Comparison of ENCODE assay signal across 11 cellular contexts in the genomic region with DNA sequence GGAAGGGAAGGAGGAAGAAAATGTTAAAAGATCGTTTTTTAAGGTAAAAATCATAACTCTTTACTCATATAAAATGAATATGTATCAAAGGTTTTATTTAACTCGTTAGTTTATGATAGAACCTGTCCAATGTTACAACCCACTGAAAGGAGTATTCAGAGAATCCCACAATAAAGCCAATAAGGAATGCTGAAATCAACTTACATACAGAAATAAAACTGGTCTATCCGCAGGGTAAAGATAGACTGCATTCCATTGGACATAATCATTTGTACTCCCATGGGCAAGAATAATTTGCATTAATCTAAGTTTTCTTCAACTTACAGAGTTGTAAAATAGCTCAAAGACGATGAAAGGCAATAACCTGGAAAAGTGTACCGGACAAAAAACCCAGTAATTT. TPM values are rescaled to one million over a fixed set of nuclear protein-coding genes. Genes with fewer than 3 reads are reported as not detected.
DNase-seq lines count a peak whose midpoint lies in the region; ATAC-seq and TF ChIP-seq lines count a peak whose summit lies in the region.
"Had no signal": no experiment of that assay in that cellular context is flagged by ENCODE, and none has a peak within 500 bp of the region (broad histone marks: within the 10 kb centered on the region; RNA-seq: fewer than 3 reads in every experiment).

No MANE protein-coding gene starts in this region.

- H3K36me3 ChIP-seq in mesenchymal stem cell (ENCODE audit: control insufficient read depth in 1 of 2, insufficient read depth in 2 of 2, low read depth in 1 of 2, low read length in 2 of 2): no peaks in the 10 kb centered on the region

- no peak overlapping the region for H2BK15ac ChIP-seq in mesenchymal stem cell (ENCODE audit: low read depth, poor library complexity, severe bottlenecking)

- H2BK120ac ChIP-seq in mesenchymal stem cell (ENCODE audit: low read depth, low read length): no peak overlapping the region

- H3K4me3 ChIP-seq in mesenchymal stem cell (ENCODE audit: insufficient read depth in 1 of 2, low read depth in 1 of 2, low read length in 2 of 2): no peak overlapping the region

- H3K4ac ChIP-seq in mesenchymal stem cell (ENCODE audit: low read depth in 1 of 2, low read length in 2 of 2): no peak overlapping the region

- ATAC-seq in HG02973 (IDR thresholded peaks at IDR 0.05; ENCODE audit: unreplicated experiment): no peak

- H3K4me2 ChIP-seq in mesenchymal stem cell (ENCODE audit: low read length, poor library complexity, severe bottlenecking): no peak overlapping the region

- DNase-seq in COLO829 (ENCODE audit: low spot score) (peak; percentile 41), astrocyte of the hippocampus (ENCODE audit: low read depth, low spot score) (peak; percentile 77), mesenchymal stem cell (peak; percentile 46), NCI-H82 (lab: John Stamatoyannopoulos, UW) (no peak), NCI-H2081 treated with DMSO at 0.1 percent for 48 hours (lab: John Stamatoyannopoulos, UW) (no peak), midbrain (lab: John Stamatoyannopoulos, UW) (no peak)
- DNase-seq: DMS79, NCI-H446, occipital lobe had no signal

- no peak overlapping the region for H2AK5ac ChIP-seq in mesenchymal stem cell (ENCODE audit: low read length, severe bottlenecking)

- no peak overlapping the region for H4K91ac ChIP-seq in mesenchymal stem cell (ENCODE audit: low read length)

- H3K27ac ChIP-seq in mesenchymal stem cell (ENCODE audit: low read length, poor library complexity, severe bottlenecking): peak overlapping the region; percentile 76

- TF ChIP-seq RAD21 in Ishikawa (IDR thresholded peaks at IDR 0.05; ENCODE audit: low read depth): no peak

- no peak overlapping the region for H2BK12ac ChIP-seq in mesenchymal stem cell (ENCODE audit: low read length in 2 of 2)

- no peak overlapping the region for H3K18ac ChIP-seq in mesenchymal stem cell (ENCODE audit: low read depth in 1 of 2, low read length in 2 of 2)

- H3K9me3 ChIP-seq in mesenchymal stem cell (ENCODE audit: control insufficient read depth, low read length): peaks cover 20% of the 10 kb centered on the region

- H2AFZ ChIP-seq in mesenchymal stem cell (ENCODE audit: low read depth, low read length): no peak overlapping the region

- H3K27me3 ChIP-seq in mesenchymal stem cell (ENCODE audit: control insufficient read depth in 1 of 2, insufficient read depth in 1 of 2, low read length in 2 of 2): peaks cover 0 to 20% of the 10 kb centered on the region in 2 experiments

- no peak overlapping the region for H3K23ac ChIP-seq in mesenchymal stem cell (ENCODE audit: low read length in 2 of 2)

- peak overlapping the region; percentile 71 for H3K9ac ChIP-seq in mesenchymal stem cell (ENCODE audit: low read length)

- H2BK5ac ChIP-seq in mesenchymal stem cell (ENCODE audit: low read depth, low read length, poor library complexity, severe bottlenecking): no peak overlapping the region

- 40% methylated on average over 2 of the region's 5 CpGs for WGBS in mesenchymal stem cell

- H4K8ac ChIP-seq in mesenchymal stem cell (ENCODE audit: low read length): no peak overlapping the region

- H3K14ac ChIP-seq in mesenchymal stem cell (ENCODE audit: low read length in 2 of 2): no peak overlapping the region

- TF ChIP-seq EP300 in Ishikawa (IDR thresholded peaks at IDR 0.05; ENCODE audit: borderline replicate concordance): no peak

- peaks cover 4% of the 10 kb centered on the region for H3K79me1 ChIP-seq in mesenchymal stem cell (replicated peaks; ENCODE audit: low read length, poor library complexity, severe bottlenecking)

- peaks cover 14% of the 10 kb centered on the region for H3K4me1 ChIP-seq in mesenchymal stem cell (ENCODE audit: control insufficient read depth, insufficient read depth, low read depth, low read length)

TF ChIP-seq in Ishikawa, 13 proteins besides CTCF, POLR2A, EP300 and RAD21:
- no peak for TF ChIP-seq YY1 (IDR thresholded peaks at IDR 0.05; ENCODE audit: low read depth)
- peak; percentile 48; the same call in 1 of the 2 replicates for TF ChIP-seq TEAD4 (IDR thresholded peaks at IDR 0.05)

RNA-seq across cellular contexts. Expression of a gene that starts 17.9 kb away (rescaled TPM):
- 0.10 TPM for polyA plus RNA-seq in mesenchymal stem cell (2013, experiment 1 of 2)
- polyA plus RNA-seq in mesenchymal stem cell (2013, experiment 2 of 2): 0.07 TPM

RNA-seq across cellular contexts. Expression of a gene that starts 42.7 kb away (rescaled TPM):
- polyA plus RNA-seq in mesenchymal stem cell (2013, experiment 1 of 2): 0.01 TPM
- not detected for polyA plus RNA-seq in mesenchymal stem cell (2013, experiment 2 of 2)

Comparison
In these comparisons a context has a peak if more than half of its experiments do, and no peak if none do; other contexts are left out.
1. DNase-seq: peak in COLO829 (single experiment), astrocyte of the hippocampus (single experiment) and mesenchymal stem cell (single experiment); none in NCI-H82 (single experiment), NCI-H2081 treated with DMSO at 0.1 percent for 48 hours (single experiment) and midbrain (single experiment).